10 cellular contexts compared by ENCODE assay signal in genomic region chr3:149342413-149343340, GRCh38. TPM values are rescaled to one million over a fixed set of nuclear protein-coding genes. Genes with fewer than 3 reads are reported as not detected.
DNase-seq lines count a peak whose midpoint lies in the region; ATAC-seq lines count a peak whose summit lies in the region.
"Had no signal": no experiment of that assay in that cellular context is flagged by ENCODE, and none has a peak within 500 bp of the region (broad histone marks: within the 10 kb centered on the region; RNA-seq: fewer than 3 reads in every experiment).

No MANE protein-coding gene starts in this region.

- H3K36me3 Mint-ChIP-seq in activated CD4-positive, alpha-beta memory T cell treated with anti-CD3 and anti-CD28 coated beads for 36 hours, result no peaks in the 10 kb centered on the region

- no peak overlapping the region for H3K27ac Mint-ChIP-seq in activated CD4-positive, alpha-beta memory T cell treated with anti-CD3 and anti-CD28 coated beads for 36 hours

- POLR2A ChIA-PET in activated CD4-positive, alpha-beta memory T cell treated with anti-CD3 and anti-CD28 coated beads for 36 hours (lab: Charles Lee), result no interaction called here

- CTCF ChIA-PET in activated CD4-positive, alpha-beta memory T cell treated with anti-CD3 and anti-CD28 coated beads for 36 hours (lab: Charles Lee), result interaction anchor here (1.0 kb wide), 1 partner anchor 11 kb away, joined by 3 read pairs; no protein-coding TSS in a partner anchor

- no peaks in the 10 kb centered on the region for H3K4me1 Mint-ChIP-seq in activated CD4-positive, alpha-beta memory T cell treated with anti-CD3 and anti-CD28 coated beads for 36 hours (ENCODE audit: low read depth)

- DNase-seq in GM03348 (ENCODE audit: low spot score) (peak; percentile 57), MV-4-11 (lab: John Stamatoyannopoulos, UW) (peak; percentile 52), dermis blood vessel endothelial cell (peak; percentile 80), pulmonary artery endothelial cell (ENCODE audit: low read depth, low spot score) (peak; percentile 64), midbrain (lab: John Stamatoyannopoulos, UW) (no peak)
- DNase-seq in activated CD4-positive, alpha-beta memory T cell treated with anti-CD3 and anti-CD28 coated beads for 36 hours, result no peak
- DNase-seq: activated CD8-positive, alpha-beta memory T cell treated with anti-CD3 and anti-CD28 coated beads, Interleukin-2, amount 50 U/mL, for 48 hours; NCI-H2081 had no signal

- H3K4me3 Mint-ChIP-seq in activated CD4-positive, alpha-beta memory T cell treated with anti-CD3 and anti-CD28 coated beads for 36 hours, result no peak overlapping the region

- H3K9me3 Mint-ChIP-seq in activated CD4-positive, alpha-beta memory T cell treated with anti-CD3 and anti-CD28 coated beads for 36 hours, result no peaks in the 10 kb centered on the region

- intact Hi-C loops in activated CD4-positive, alpha-beta memory T cell treated with anti-CD3 and anti-CD28 coated beads for 36 hours (cut with micrococcal nuclease), result no loop called here

- no peak for ATAC-seq in HG03139 (IDR thresholded peaks at IDR 0.05; ENCODE audit: unreplicated experiment)
- ATAC-seq: GM12878 had no signal

- peaks cover 13% of the 10 kb centered on the region for H3K27me3 Mint-ChIP-seq in activated CD4-positive, alpha-beta memory T cell treated with anti-CD3 and anti-CD28 coated beads for 36 hours

RNA-seq across cellular contexts. Expression of gene TM4SF18, which starts 9.2 kb away (rescaled TPM):
- total RNA-seq in dermis blood vessel endothelial cell (363 and 529 TPM in 2 replicates), pulmonary artery endothelial cell (81.6 and 267 TPM in 2 replicates)
- total RNA-seq in activated CD4-positive, alpha-beta memory T cell treated with anti-CD3 and anti-CD28 coated beads for 36 hours, result not detected
- total RNA-seq: GM12878 had no signal

RNA-seq across cellular contexts. Expression of gene TM4SF1, which starts 34.8 kb away (rescaled TPM):
- total RNA-seq in dermis blood vessel endothelial cell (921 and 1,047 TPM in 2 replicates), pulmonary artery endothelial cell (1,009 and 1,063 TPM in 2 replicates)
- total RNA-seq in activated CD4-positive, alpha-beta memory T cell treated with anti-CD3 and anti-CD28 coated beads for 36 hours, result under 1 TPM; 0.83 to 0.92 TPM

Comparison
In these comparisons a context has a peak if more than half of its experiments do, and no peak if none do; other contexts are left out.
1. DNase-seq: peak in GM03348 (single experiment), MV-4-11 (single experiment), dermis blood vessel endothelial cell (single experiment) and pulmonary artery endothelial cell (single experiment); none in activated CD4-positive, alpha-beta memory T cell treated with anti-CD3 and anti-CD28 coated beads for 36 hours (single experiment) and midbrain (single experiment).
2. RNA of gene TM4SF18, which starts 9.2 kb away (total RNA-seq): 363 to 529 TPM in dermis blood vessel endothelial cell and 81.6 to 267 TPM in pulmonary artery endothelial cell; not detected in activated CD4-positive, alpha-beta memory T cell treated with anti-CD3 and anti-CD28 coated beads for 36 hours; every median in the first group is over 10 times any median in the second.
3. RNA of gene TM4SF1, which starts 34.8 kb away (total RNA-seq): 1,009 to 1,063 TPM in pulmonary artery endothelial cell and 921 to 1,047 TPM in dermis blood vessel endothelial cell; 0.83 to 0.92 TPM in activated CD4-positive, alpha-beta memory T cell treated with anti-CD3 and anti-CD28 coated beads for 36 hours; every median in the first group is over 100 times any median in the second.